1 cellular context compared by ENCODE assay signal in genomic region chr20:17793986-17794385, GRCh38.
TF ChIP-seq lines count a peak whose summit lies in the region.

No MANE protein-coding gene starts in this region.

TF ChIP-seq in liver, 16 proteins besides CTCF, POLR2A, EP300 and RAD21 (continued from another document):
- TF ChIP-seq MAX (IDR thresholded peaks at IDR 0.05) (no peak), GABPA (IDR thresholded peaks at IDR 0.05 in 1 of 2, conservative IDR thresholded peaks at IDR 0.05 in 1 of 2) (no peak), FOXA1 (IDR thresholded peaks at IDR 0.05) (no peak), HNF4G (IDR thresholded peaks at IDR 0.05) (no peak), YY1 (IDR thresholded peaks at IDR 0.05) (no peak), SP1 (IDR thresholded peaks at IDR 0.05) (no peak), HNF4A (conservative IDR thresholded peaks at IDR 0.05) (no peak), JUND (IDR thresholded peaks at IDR 0.05) (no peak), EGR1 (IDR thresholded peaks at IDR 0.05; ENCODE audit: low read depth in 2 of 2) (no peak), TAF1 (conservative IDR thresholded peaks at IDR 0.05) (no peak)
